Comparison of ENCODE assay signal across 1 cellular context in the genomic region with DNA sequence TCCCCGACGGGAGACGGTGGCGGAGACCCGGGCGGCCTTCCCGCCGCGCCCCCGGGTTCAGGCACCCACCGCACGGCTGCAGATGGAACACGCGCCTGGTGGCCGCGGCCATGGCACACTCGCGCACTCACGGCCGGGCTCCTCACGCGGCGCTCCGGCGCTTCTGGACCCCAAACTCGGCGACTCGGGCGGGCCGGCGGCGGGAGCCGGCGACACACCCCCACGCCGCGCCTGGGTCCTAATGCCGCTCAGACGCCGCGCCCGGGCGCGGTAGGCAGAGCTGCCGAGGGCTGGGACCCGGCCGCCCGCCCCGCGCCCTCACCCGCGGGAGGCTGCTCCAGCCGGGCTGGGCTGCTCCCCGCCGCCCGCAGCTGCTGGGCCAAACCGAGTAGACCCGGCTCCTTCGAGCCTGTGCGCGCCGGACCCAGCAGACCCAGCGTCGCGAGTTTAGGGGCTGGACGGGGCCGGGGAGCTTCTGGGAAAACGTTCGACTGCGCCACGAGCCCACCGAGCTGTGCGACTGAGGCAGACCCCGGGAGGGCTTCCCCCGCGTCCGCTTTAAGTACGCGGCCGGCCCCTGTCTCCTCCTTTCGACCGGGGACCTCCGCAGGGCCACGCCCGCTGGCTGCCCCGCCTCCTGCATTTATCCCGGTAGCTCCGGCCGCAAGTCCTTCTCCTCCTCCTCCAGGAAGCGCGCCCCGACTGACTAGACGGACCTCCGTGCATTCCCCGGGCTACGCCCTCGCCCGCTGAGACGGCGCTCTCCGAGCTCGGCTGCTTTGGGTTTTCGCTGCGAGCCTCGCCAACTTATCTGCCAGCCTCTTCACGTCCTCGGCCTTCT.
TF ChIP-seq lines count a peak whose summit lies in the region.

SLC4A11 (minus strand) TSS at position 165 of the 841 bp plus-strand sequence; CDS start at position 112, 53 bp downstream.

TF ChIP-seq in HCT116, 20 proteins besides CTCF, POLR2A, EP300 and RAD21 (continued from another document):
- TF ChIP-seq EZH2 (IDR thresholded peaks at IDR 0.05) (no peak), JUND (IDR thresholded peaks at IDR 0.05) (no peak), FOSL1 (IDR thresholded peaks at IDR 0.05; ENCODE audit: low read depth) (no peak), POLR2AphosphoS5 (IDR thresholded peaks at IDR 0.05; ENCODE audit: low read depth, low read length) (peak; percentile 60), YY1 (IDR thresholded peaks at IDR 0.05; ENCODE audit: extremely low read depth, insufficient replicate concordance, low read depth, low read length) (peak; percentile 23), SRF (IDR thresholded peaks at IDR 0.05; ENCODE audit: low read depth) (no peak), SP1 (IDR thresholded peaks at IDR 0.05; ENCODE audit: low read depth) (peak; percentile 54; the same call in 1 of the 2 replicates), CEBPB (IDR thresholded peaks at IDR 0.05; ENCODE audit: low read depth) (no peak), ELF1 (IDR thresholded peaks at IDR 0.05; ENCODE audit: borderline replicate concordance, low read depth) (no peak), ZNF274 (IDR thresholded peaks at IDR 0.05; ENCODE audit: low read depth, low read length) (no peak)
